In the genomic region with DNA sequence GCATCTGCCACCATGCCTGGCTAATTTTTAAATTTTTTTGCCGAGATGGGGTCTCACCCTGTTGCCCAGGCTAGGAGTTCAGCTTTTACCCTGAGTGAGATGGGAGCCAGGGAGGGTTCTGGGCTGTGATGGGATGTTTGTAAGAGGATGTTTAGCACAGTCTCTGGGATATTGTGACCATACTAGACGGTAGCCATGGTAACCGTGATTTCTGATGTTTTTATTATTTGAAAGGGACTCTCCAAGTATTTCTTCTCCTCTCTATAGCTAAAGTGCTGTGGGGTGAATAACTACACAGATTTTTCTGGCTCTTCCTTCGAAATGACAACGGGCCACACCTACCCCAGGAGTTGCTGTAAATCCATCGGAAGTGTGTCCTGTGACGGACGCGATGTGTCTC, we compare ENCODE assay signal across 24 cellular contexts. TPM values are rescaled to one million over a fixed set of nuclear protein-coding genes. Genes with fewer than 3 reads are reported as not detected.
"Had no signal": no experiment of that assay in that cellular context is flagged by ENCODE, and none has a peak within 500 bp of the region (broad histone marks: within the 10 kb centered on the region; RNA-seq: fewer than 3 reads in every experiment).

No MANE protein-coding gene starts in this region.

- H3K36me3 Mint-ChIP-seq: naive thymus-derived CD8-positive, alpha-beta T cell had no signal

- H3K79me2 ChIP-seq: hepatocyte had no signal

- H3K4me3 Mint-ChIP-seq: naive thymus-derived CD8-positive, alpha-beta T cell had no signal

- H3K27ac Mint-ChIP-seq: naive thymus-derived CD8-positive, alpha-beta T cell had no signal

- H3K36me3 ChIP-seq: esophagus squamous epithelium, gastroesophageal sphincter, right atrium auricular region, sigmoid colon, stomach, thoracic aorta, transverse colon had no signal

- H3K27me3 ChIP-seq: hepatocyte, right atrium auricular region, sigmoid colon, stomach, transverse colon had no signal

- H3K27ac ChIP-seq: esophagus squamous epithelium, gastroesophageal sphincter, hepatocyte, right atrium auricular region, sigmoid colon, skin epidermis, stomach, thoracic aorta, transverse colon had no signal

- H3K9me3 ChIP-seq: esophagus squamous epithelium, gastroesophageal sphincter, right atrium auricular region, sigmoid colon, stomach, thoracic aorta, transverse colon had no signal

- H3K4me2 ChIP-seq: hepatocyte had no signal

- FAIRE-seq: kidney had no signal

- H3K4me3 ChIP-seq: esophagus squamous epithelium, gastroesophageal sphincter, hepatocyte, lung, right atrium auricular region, sigmoid colon, skin epidermis, stomach, thoracic aorta, transverse colon had no signal

- H2AFZ ChIP-seq: hepatocyte had no signal

- H3K4me1 ChIP-seq: esophagus squamous epithelium, gastroesophageal sphincter, right atrium auricular region, sigmoid colon, stomach, transverse colon had no signal

- DNase-seq: esophagus squamous epithelium; foreskin fibroblast; kidney; left cardiac atrium; left ventricle myocardium superior; naive thymus-derived CD8-positive, alpha-beta T cell; sigmoid colon; stimulated activated CD4-positive, alpha-beta T cell treated with anti-CD3 and anti-CD28 coated beads, Interleukin-12 subunit alpha, Interleukin-12 subunit beta, amount 100 ng/mL, for 4 hours; stimulated activated naive CD4-positive, alpha-beta T cell; stomach; substantia nigra; transverse colon had no signal

RNA-seq across cellular contexts. Expression of a gene that starts 10.4 kb away (rescaled TPM):
- total RNA-seq: epithelial cell of proximal tubule; esophagus squamous epithelium; gastroesophageal sphincter; hepatocyte; kidney; left cardiac atrium; left ventricle myocardium superior; lung; mesenteric fat pad; mononuclear cell; naive thymus-derived CD8-positive, alpha-beta T cell; osteocyte; right atrium auricular region; sigmoid colon; stomach; thoracic aorta; transverse colon; ureter had no signal
- polyA plus RNA-seq: hepatocyte; lung; naive thymus-derived CD8-positive, alpha-beta T cell; neural cell; stomach had no signal

RNA-seq across cellular contexts. Expression of a gene that starts 44.0 kb away (rescaled TPM):
- polyA plus RNA-seq: naive thymus-derived CD8-positive, alpha-beta T cell; neural cell had no signal
